8 cellular contexts compared by ENCODE assay signal in genomic region chr19:45972081-45972943, GRCh38. TPM values are rescaled to one million over a fixed set of nuclear protein-coding genes. Genes with fewer than 3 reads are reported as not detected.
DNase-seq lines count a peak whose midpoint lies in the region; ATAC-seq and TF ChIP-seq lines count a peak whose summit lies in the region.

No MANE protein-coding gene starts in this region.

- peak; percentile 26 for DNase-seq in DMS 273 (lab: John Stamatoyannopoulos, UW; ENCODE audit: unreplicated experiment)
- no peak for DNase-seq in DMS 273 treated with DMSO at 0.1 percent for 48 hours (lab: John Stamatoyannopoulos, UW)
- peak; percentile 51 for DNase-seq in activated naive CD4-positive, alpha-beta T cell treated with anti-CD3 and anti-CD28 coated beads, Interleukin-2, amount 50 U/mL, for 16 hours
- peak; percentile 15 to 23 (median 19) for DNase-seq in immature natural killer cell
- DNase-seq in stimulated activated naive CD8-positive, alpha-beta T cell treated with anti-CD3 and anti-CD28 coated beads, Interleukin-15, amount 100 ng/mL, for 72 hours, result peak in 1 of 2 donors; percentile 20
- no peak for DNase-seq in NCI-H2107 (lab: John Stamatoyannopoulos, UW)
- DNase-seq in GM10266 (ENCODE audit: extremely low spot score), result no peak

- TF ChIP-seq CTCF in GM10266 (IDR thresholded peaks at IDR 0.05; ENCODE audit: control insufficient read depth, insufficient read depth, low read depth, missing control alignments), result no peak

- H3K9me3 Mint-ChIP-seq in immature natural killer cell, result no peaks in the 10 kb centered on the region
- no peaks in the 10 kb centered on the region for H3K9me3 Mint-ChIP-seq in stimulated activated naive CD8-positive, alpha-beta T cell treated with anti-CD3 and anti-CD28 coated beads, Interleukin-15, amount 100 ng/mL, for 72 hours

- H3K27me3 Mint-ChIP-seq in immature natural killer cell (ENCODE audit: low read depth in 3 of 3), result peaks cover 18 to 46% (median 21%) of the 10 kb centered on the region in 3 donors
- H3K27me3 Mint-ChIP-seq in stimulated activated naive CD8-positive, alpha-beta T cell treated with anti-CD3 and anti-CD28 coated beads, Interleukin-15, amount 100 ng/mL, for 72 hours, result peaks cover 91% of the 10 kb centered on the region

- ATAC-seq in stimulated activated naive CD8-positive, alpha-beta T cell treated with anti-CD3 and anti-CD28 coated beads, Interleukin-15, amount 100 ng/mL, for 72 hours, result peak; percentile 56
- no peak for ATAC-seq in HG03196 (IDR thresholded peaks at IDR 0.05; ENCODE audit: unreplicated experiment)

- H3K36me3 Mint-ChIP-seq in immature natural killer cell, result no peaks in the 10 kb centered on the region

- H3K4me1 Mint-ChIP-seq in immature natural killer cell, result peaks cover 13 to 17% of the 10 kb centered on the region in 2 donors
- H3K4me1 Mint-ChIP-seq in stimulated activated naive CD8-positive, alpha-beta T cell treated with anti-CD3 and anti-CD28 coated beads, Interleukin-15, amount 100 ng/mL, for 72 hours, result peaks cover 26% of the 10 kb centered on the region

- H3K4me3 Mint-ChIP-seq in immature natural killer cell, result peak overlapping the region; percentile 4 to 47 (median 25)
- peak overlapping the region in 1 of 2 donors; percentile 32 for H3K4me3 Mint-ChIP-seq in stimulated activated naive CD8-positive, alpha-beta T cell treated with anti-CD3 and anti-CD28 coated beads, Interleukin-15, amount 100 ng/mL, for 72 hours

- H3K27ac Mint-ChIP-seq in immature natural killer cell, result peak overlapping the region in 2 of 6 donors; percentile 14 to 25
- no peak overlapping the region for H3K27ac Mint-ChIP-seq in stimulated activated naive CD8-positive, alpha-beta T cell treated with anti-CD3 and anti-CD28 coated beads, Interleukin-15, amount 100 ng/mL, for 72 hours

RNA-seq across cellular contexts. Expression of gene NOVA2, which starts 1.4 kb away (rescaled TPM):
- polyA plus RNA-seq in immature natural killer cell, result not detected

RNA-seq across cellular contexts. Expression of gene CCDC61, which starts 23.0 kb away (rescaled TPM):
- polyA plus RNA-seq in immature natural killer cell, result 1 to 10 TPM; 5.7 to 9.8 (median 6.1) TPM

RNA-seq across cellular contexts. Expression of gene PGLYRP1, which starts 50.5 kb away (rescaled TPM):
- not detected for polyA plus RNA-seq in immature natural killer cell

RNA-seq across cellular contexts. Expression of gene NANOS2, which starts 57.7 kb away (rescaled TPM):
- not detected for polyA plus RNA-seq in immature natural killer cell

Comparison
In these comparisons a context has a peak if more than half of its experiments do, and no peak if none do; other contexts are left out.
1. DNase-seq: peak in DMS 273 (single experiment), activated naive CD4-positive, alpha-beta T cell treated with anti-CD3 and anti-CD28 coated beads, Interleukin-2, amount 50 U/mL, for 16 hours (single experiment) and immature natural killer cell (3 of 3); none in DMS 273 treated with DMSO at 0.1 percent for 48 hours (single experiment), NCI-H2107 (single experiment) and GM10266 (single experiment).